10 cellular contexts compared by ENCODE assay signal in genomic region chr1:6209661-6210605, GRCh38. TPM values are rescaled to one million over a fixed set of nuclear protein-coding genes. Genes with fewer than 3 reads are reported as not detected.
DNase-seq lines count a peak whose midpoint lies in the region; TF ChIP-seq lines count a peak whose summit lies in the region.
"Had no signal": no experiment of that assay in that cellular context is flagged by ENCODE, and none has a peak within 500 bp of the region (broad histone marks: within the 10 kb centered on the region; RNA-seq: fewer than 3 reads in every experiment).

No MANE protein-coding gene starts in this region.

- DNase-seq in AG10803 (ENCODE audit: low read depth) (no peak), GM20000 (ENCODE audit: low spot score) (peak; percentile 34), cerebellum (ENCODE audit: low spot score) (no peak), ascending aorta (ENCODE audit: low spot score in 2 of 2) (no peak), ovary (no peak), SW 1271 (lab: John Stamatoyannopoulos, UW) (no peak)
- peak; percentile 48 for DNase-seq in activated T-cell treated with anti-CD3 and anti-CD28 coated beads, Interleukin-2, amount 50 U/mL, for 24 hours
- DNase-seq: effector memory CD4-positive, alpha-beta T cell had no signal

- peaks cover 55% of the 10 kb centered on the region for H3K27me3 ChIP-seq in iPS-20b (ENCODE audit: insufficient read depth, low read length)
- H3K27me3 ChIP-seq in ascending aorta, result no peaks in the 10 kb centered on the region
- H3K27me3 ChIP-seq in ovary, result no peaks in the 10 kb centered on the region

- TF ChIP-seq POLR2A in ovary (IDR thresholded peaks at IDR 0.05), result no peak

- H3K36me3 ChIP-seq in iPS-20b (ENCODE audit: insufficient read depth, low read depth, low read length) (no peaks in the 10 kb centered on the region), ascending aorta (no peaks in the 10 kb centered on the region), ovary (no peaks in the 10 kb centered on the region)

- peaks cover 2% of the 10 kb centered on the region for H3K36me3 Mint-ChIP-seq in activated T-cell treated with anti-CD3 and anti-CD28 coated beads, Interleukin-2, amount 50 U/mL, for 24 hours (ENCODE audit: low read depth)

- H3K4me1 ChIP-seq in iPS-20b (ENCODE audit: insufficient read depth, low read length), result no peaks in the 10 kb centered on the region; the same call in 1 of the 2 replicates
- H3K4me1 ChIP-seq in ascending aorta, result peaks cover 6 to 9% of the 10 kb centered on the region in 2 donors
- H3K4me1 ChIP-seq in ovary (ENCODE audit: insufficient read depth), result peaks cover 11% of the 10 kb centered on the region

- H3K9ac ChIP-seq in iPS-20b (ENCODE audit: low read depth, low read length), result no peak overlapping the region

- no peak for TF ChIP-seq EP300 in ovary (IDR thresholded peaks at IDR 0.05)

- no peaks in the 10 kb centered on the region for H3K9me3 ChIP-seq in iPS-20b (ENCODE audit: insufficient read depth, low read depth, low read length)
- H3K9me3 ChIP-seq in ascending aorta, result no peaks in the 10 kb centered on the region
- H3K9me3 ChIP-seq in ovary, result no peaks in the 10 kb centered on the region

- H3K9me3 Mint-ChIP-seq in activated T-cell treated with anti-CD3 and anti-CD28 coated beads, Interleukin-2, amount 50 U/mL, for 24 hours, result no peaks in the 10 kb centered on the region

- no peak overlapping the region for H3K27ac ChIP-seq in iPS-20b (ENCODE audit: low read length)
- no peak overlapping the region for H3K27ac ChIP-seq in ascending aorta
- no peak overlapping the region for H3K27ac ChIP-seq in ovary

- 85 to 90% (median 87%) methylated on average over 17 of the region's 17 CpGs for WGBS in ovary, 3 donors

- intact Hi-C loops in ascending aorta (cut with DNase I), result no loop called here
- intact Hi-C loops in ovary (cut with DNase I), result loop anchor here in 1 of 4 donors (10.0 kb wide), 1 partner anchor 155 kb away; no protein-coding TSS in a partner anchor

- peak overlapping the region; percentile 27 for H3K4me3 ChIP-seq in AG10803 (ENCODE audit: low read length)
- H3K4me3 ChIP-seq in iPS-20b (ENCODE audit: low read length), result peak overlapping the region; percentile 51
- no peak overlapping the region for H3K4me3 ChIP-seq in ascending aorta
- H3K4me3 ChIP-seq in ovary, result no peak overlapping the region

- H3K4me3 Mint-ChIP-seq in activated T-cell treated with anti-CD3 and anti-CD28 coated beads, Interleukin-2, amount 50 U/mL, for 24 hours, result peak overlapping the region; percentile 41

- no peak overlapping the region for H3K27ac Mint-ChIP-seq in activated T-cell treated with anti-CD3 and anti-CD28 coated beads, Interleukin-2, amount 50 U/mL, for 24 hours

- H3K27me3 Mint-ChIP-seq in activated T-cell treated with anti-CD3 and anti-CD28 coated beads, Interleukin-2, amount 50 U/mL, for 24 hours, result peaks cover 27% of the 10 kb centered on the region

- TF ChIP-seq CTCF in AG10803 (conservative IDR thresholded peaks at IDR 0.05; ENCODE audit: low read length) (0 out of 2 replicates have a peak, but pooled peaks have one; percentile 3), GM20000 (IDR thresholded peaks at IDR 0.05; ENCODE audit: extremely low read depth, missing control alignments) (no peak), ascending aorta (IDR thresholded peaks at IDR 0.05) (no peak), ovary (IDR thresholded peaks at IDR 0.05) (no peak)

- peaks cover 12% of the 10 kb centered on the region for H3K4me1 Mint-ChIP-seq in activated T-cell treated with anti-CD3 and anti-CD28 coated beads, Interleukin-2, amount 50 U/mL, for 24 hours (ENCODE audit: low read depth)

RNA-seq across cellular contexts. Expression of gene RNF207, which starts 4.0 kb away (rescaled TPM):
- total RNA-seq in cerebellum (11.9 TPM), ascending aorta (81.1 TPM), ovary (10 to 100 TPM in 2 of 7 donors, 1 to 10 TPM in 5; 2.3 to 24.4 (median 7.8) TPM)
- 1 to 10 TPM; 2.0 to 3.0 TPM for polyA plus RNA-seq in ovary

RNA-seq across cellular contexts. Expression of gene RPL22, which starts 10.5 kb away (rescaled TPM):
- total RNA-seq in cerebellum, result 180 TPM
- 88.8 TPM for total RNA-seq in ascending aorta
- total RNA-seq in ovary, result 1,000 to 10,000 TPM in 1 of 7 donors, 100 to 1,000 TPM in 6; 379 to 1,097 (median 715) TPM
- polyA plus RNA-seq in ovary, result 1,000 to 10,000 TPM in 1 of 2 donors, 100 to 1,000 TPM in 1; 619 to 2,062 TPM

RNA-seq across cellular contexts. Expression of gene ICMT, which starts 25.8 kb away (rescaled TPM):
- total RNA-seq in cerebellum (18.5 TPM), ascending aorta (96.7 TPM), ovary (10 to 100 TPM; 13.2 to 39.3 (median 29.9) TPM)
- 10 to 100 TPM; 14.8 to 57.9 TPM for polyA plus RNA-seq in ovary

RNA-seq across cellular contexts. Expression of gene CHD5, which starts 29.8 kb away (rescaled TPM):
- total RNA-seq in cerebellum (27.8 TPM), ascending aorta (4.0 TPM), ovary (under 1 TPM; under 0.01 to 0.54 (median 0.23) TPM)
- polyA plus RNA-seq in ovary, result under 1 TPM; 0.12 to 0.29 TPM

RNA-seq across cellular contexts. Expression of gene HES3, which starts 34.0 kb away (rescaled TPM):
- total RNA-seq in cerebellum (not detected), ascending aorta (not detected), ovary (not detected)
- not detected for polyA plus RNA-seq in ovary
- total RNA-seq: NCI-H460 had no signal

Comparison
In these comparisons a context has a peak if more than half of its experiments do, and no peak if none do; other contexts are left out.
1. DNase-seq: peak in GM20000 (single experiment) and activated T-cell treated with anti-CD3 and anti-CD28 coated beads, Interleukin-2, amount 50 U/mL, for 24 hours (single experiment); none in AG10803 (single experiment), cerebellum (single experiment), ascending aorta (0 of 2), ovary (0 of 5) and SW 1271 (0 of 2).
2. H3K4me3 ChIP-seq: peak in AG10803 (single experiment) and iPS-20b (single experiment); none in ascending aorta (0 of 2) and ovary (single experiment).